In genomic region chr3:152459572-152459971, GRCh38 we compare ENCODE assay signal across 15 cellular contexts.
A peak's percentile ranks its signal among the peaks of the same experiment; 100 is the strongest.
DNase-seq lines count a peak whose midpoint lies in the region; ATAC-seq and TF ChIP-seq lines count a peak whose summit lies in the region.
"Had no signal": no experiment of that assay in that cellular context is flagged by ENCODE, and none has a peak within 500 bp of the region (broad histone marks: within the 10 kb centered on the region; RNA-seq: fewer than 3 reads in every experiment).

No MANE protein-coding gene starts in this region.

- no peaks in the 10 kb centered on the region for H3K9me3 ChIP-seq in SK-N-MC (ENCODE audit: low read depth, low read length)
- no peaks in the 10 kb centered on the region for H3K9me3 ChIP-seq in neural progenitor cell (ENCODE audit: low read depth)
- H3K9me3 ChIP-seq: BE2C had no signal

- H3K4me1 ChIP-seq in neural progenitor cell: peaks cover 9% of the 10 kb centered on the region
- H3K4me1 ChIP-seq: BE2C had no signal

- H3K9me3 Mint-ChIP-seq in natural killer cell (no peaks in the 10 kb centered on the region), neural progenitor cell (no peaks in the 10 kb centered on the region)
- no peaks in the 10 kb centered on the region for H3K9me3 Mint-ChIP-seq in natural killer cell treated with Interleukin-12 subunit alpha and Interleukin-12 subunit beta and Interleukin-15 and Interleukin-18, amount 100 ng/mL, for 72 hours

- no peak overlapping the region for H3K9ac ChIP-seq in SK-N-MC (ENCODE audit: insufficient read length)
- no peak overlapping the region for H3K9ac ChIP-seq in neural progenitor cell

- H2AFZ ChIP-seq in neural progenitor cell (replicated peaks): no peak overlapping the region

- H3K4me3 ChIP-seq in SK-N-MC: no peak overlapping the region
- no peak overlapping the region for H3K4me3 ChIP-seq in neural progenitor cell

- no peaks in the 10 kb centered on the region for H3F3A ChIP-seq in neural progenitor cell (ENCODE audit: low read depth)

- H3K27ac ChIP-seq in SK-N-MC (peak overlapping the region; percentile 87), RWPE1 (no peak overlapping the region), neural progenitor cell (no peak overlapping the region)

- no peaks in the 10 kb centered on the region for H4K20me1 ChIP-seq in neural progenitor cell (ENCODE audit: low read depth)

- H3K79me2 ChIP-seq in neural progenitor cell (ENCODE audit: low read depth): no peaks in the 10 kb centered on the region

- no peak for ATAC-seq in natural killer cell
- ATAC-seq in natural killer cell treated with Interleukin-12 subunit alpha and Interleukin-12 subunit beta and Interleukin-15 and Interleukin-18, amount 100 ng/mL, for 72 hours: no peak
- ATAC-seq: HepG2 had no signal

- CTCF ChIA-PET in RWPE1 (lab: Yijun Ruan, JAX): no interaction called here

- H3K36me3 ChIP-seq in SK-N-MC (ENCODE audit: insufficient read depth, low read length) (peaks cover 55% of the 10 kb centered on the region), neural progenitor cell (peaks cover 4% of the 10 kb centered on the region)

- H3K27ac Mint-ChIP-seq in natural killer cell: peak overlapping the region; percentile 31 to 62
- no peak overlapping the region for H3K27ac Mint-ChIP-seq in natural killer cell treated with Interleukin-12 subunit alpha and Interleukin-12 subunit beta and Interleukin-15 and Interleukin-18, amount 100 ng/mL, for 72 hours
- no peak overlapping the region for H3K27ac Mint-ChIP-seq in neural progenitor cell

- DNase-seq in natural killer cell (no peak), SK-N-MC (ENCODE audit: low read depth, low spot score) (no peak), amniotic epithelial cell (ENCODE audit: low read depth) (peak; percentile 42), RWPE1 (ENCODE audit: low spot score) (no peak), neural progenitor cell (ENCODE audit: low spot score) (no peak), medulla oblongata (ENCODE audit: extremely low spot score) (no peak)
- DNase-seq in natural killer cell treated with Interleukin-12 subunit alpha and Interleukin-12 subunit beta and Interleukin-15 and Interleukin-18, amount 100 ng/mL, for 72 hours (ENCODE audit: low spot score): no peak
- DNase-seq: BE2C, DMS 273 treated with DMSO at 0.1 percent for 48 hours, Karpas-422, MM.1S, NCI-H1105, NCI-H1694 treated with DMSO at 0.1 percent for 48 hours, NCI-H446 had no signal

- POLR2A ChIA-PET in RWPE1 (lab: Yijun Ruan, JAX; ENCODE audit: low non-redundant PET): no interaction called here

- H3K27me3 Mint-ChIP-seq in natural killer cell (ENCODE audit: low read depth in 2 of 2) (no peaks in the 10 kb centered on the region), neural progenitor cell (ENCODE audit: insufficient read depth, low read depth) (no peaks in the 10 kb centered on the region)
- no peaks in the 10 kb centered on the region for H3K27me3 Mint-ChIP-seq in natural killer cell treated with Interleukin-12 subunit alpha and Interleukin-12 subunit beta and Interleukin-15 and Interleukin-18, amount 100 ng/mL, for 72 hours

- intact Hi-C loops in natural killer cell (cut with micrococcal nuclease): no loop called here

- H3K36me3 Mint-ChIP-seq in natural killer cell: peaks cover 5% of the 10 kb centered on the region
- H3K36me3 Mint-ChIP-seq in natural killer cell treated with Interleukin-12 subunit alpha and Interleukin-12 subunit beta and Interleukin-15 and Interleukin-18, amount 100 ng/mL, for 72 hours: peaks cover 12% of the 10 kb centered on the region
- peaks cover 11% of the 10 kb centered on the region for H3K36me3 Mint-ChIP-seq in neural progenitor cell

- H3K4me2 ChIP-seq in neural progenitor cell: no peak overlapping the region

- peaks cover 29 to 30% of the 10 kb centered on the region in 2 donors for H3K4me1 Mint-ChIP-seq in natural killer cell
- peaks cover 26% of the 10 kb centered on the region in 2 donors for H3K4me1 Mint-ChIP-seq in natural killer cell treated with Interleukin-12 subunit alpha and Interleukin-12 subunit beta and Interleukin-15 and Interleukin-18, amount 100 ng/mL, for 72 hours (ENCODE audit: low read depth in 2 of 2)
- no peaks in the 10 kb centered on the region for H3K4me1 Mint-ChIP-seq in neural progenitor cell

- TF ChIP-seq CTCF in natural killer cell (IDR thresholded peaks at IDR 0.05) (no peak), RWPE1 (conservative IDR thresholded peaks at IDR 0.05; ENCODE audit: low read depth) (no peak), neural progenitor cell (IDR thresholded peaks at IDR 0.05) (no peak)

- no peaks in the 10 kb centered on the region for H3K27me3 ChIP-seq in neural progenitor cell
- H3K27me3 ChIP-seq: BE2C had no signal

- H3K4me3 Mint-ChIP-seq in natural killer cell (no peak overlapping the region), neural progenitor cell (no peak overlapping the region)
- no peak overlapping the region for H3K4me3 Mint-ChIP-seq in natural killer cell treated with Interleukin-12 subunit alpha and Interleukin-12 subunit beta and Interleukin-15 and Interleukin-18, amount 100 ng/mL, for 72 hours

Comparison
In these comparisons a context has a peak if more than half of its experiments do, and no peak if none do; other contexts are left out.
1. H3K27ac Mint-ChIP-seq: peak in natural killer cell (2 of 2); none in natural killer cell treated with Interleukin-12 subunit alpha and Interleukin-12 subunit beta and Interleukin-15 and Interleukin-18, amount 100 ng/mL, for 72 hours (0 of 2) and neural progenitor cell (single experiment).